16 cellular contexts compared by ENCODE assay signal in the genomic region with DNA sequence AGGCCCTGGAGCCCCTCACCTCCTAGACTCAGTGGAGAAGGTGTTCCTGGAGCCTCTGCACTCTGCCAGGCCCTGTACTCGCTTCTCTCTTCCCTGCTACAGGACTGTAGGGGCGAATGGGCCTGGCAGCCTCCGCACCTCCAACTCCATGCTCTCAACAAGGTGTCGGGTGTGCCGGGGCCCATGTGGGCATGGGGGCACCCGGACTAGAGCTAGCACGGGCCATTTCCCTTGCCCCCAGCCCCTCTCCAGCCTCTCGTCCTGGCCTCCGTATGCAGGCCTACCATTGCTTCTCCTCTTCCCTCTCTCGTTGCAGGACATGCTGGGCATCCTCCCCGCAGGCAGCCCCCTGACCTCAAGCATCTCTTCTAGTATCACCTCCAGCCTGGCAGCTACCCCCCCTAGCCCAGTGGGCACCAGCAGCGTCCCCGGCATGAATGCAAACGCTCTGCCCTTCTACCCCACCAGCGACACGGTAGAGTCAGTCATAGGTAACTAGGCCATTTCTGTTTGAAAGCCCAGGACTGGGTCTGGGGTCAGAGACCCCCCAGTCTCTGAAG. TPM values are rescaled to one million over a fixed set of nuclear protein-coding genes. Genes with fewer than 3 reads are reported as not detected.
DNase-seq lines count a peak whose midpoint lies in the region; ATAC-seq and TF ChIP-seq lines count a peak whose summit lies in the region.
"Had no signal": no experiment of that assay in that cellular context is flagged by ENCODE, and none has a peak within 500 bp of the region (broad histone marks: within the 10 kb centered on the region; RNA-seq: fewer than 3 reads in every experiment).

No MANE protein-coding gene starts in this region.

- H3K4me1 Mint-ChIP-seq in activated naive CD8-positive, alpha-beta T cell treated with anti-CD3 and anti-CD28 coated beads, Interleukin-2, amount 10 ng/mL, durations not matched to agents 7 days and 5 days, result peaks cover 14% of the 10 kb centered on the region
- H3K4me1 Mint-ChIP-seq in activated naive CD8-positive, alpha-beta T cell treated with anti-CD3 and anti-CD28 coated beads, Interleukin-2, amount 50 U/mL, for 24 hours, result peaks cover 16% of the 10 kb centered on the region
- H3K4me1 Mint-ChIP-seq in glutamatergic neuron (ENCODE audit: low read depth, unreplicated experiment), result peaks cover 26% of the 10 kb centered on the region
- H3K4me1 Mint-ChIP-seq: CD14-positive monocyte had no signal

- H3K27me3 Mint-ChIP-seq in activated naive CD8-positive, alpha-beta T cell treated with anti-CD3 and anti-CD28 coated beads, Interleukin-2, amount 10 ng/mL, durations not matched to agents 7 days and 5 days, result no peaks in the 10 kb centered on the region
- H3K27me3 Mint-ChIP-seq in activated naive CD8-positive, alpha-beta T cell treated with anti-CD3 and anti-CD28 coated beads, Interleukin-2, amount 50 U/mL, for 24 hours, result no peaks in the 10 kb centered on the region
- H3K27me3 Mint-ChIP-seq in glutamatergic neuron (ENCODE audit: unreplicated experiment), result peaks cover 11% of the 10 kb centered on the region

- TF ChIP-seq CTCF in glutamatergic neuron (IDR thresholded peaks at IDR 0.05; ENCODE audit: partially characterized antibody, unreplicated experiment), result no peak

- DNase-seq in activated naive CD8-positive, alpha-beta T cell treated with anti-CD3 and anti-CD28 coated beads, Interleukin-2, amount 10 ng/mL, durations not matched to agents 7 days and 5 days, result no peak
- DNase-seq in activated naive CD8-positive, alpha-beta T cell treated with anti-CD3 and anti-CD28 coated beads, Interleukin-2, amount 50 U/mL, for 24 hours, result no peak
- DNase-seq in HuH-7 (ENCODE audit: low spot score), result peak; percentile 6
- DNase-seq in glutamatergic neuron, result no peak
- no peak for DNase-seq in activated gamma-delta T cell (lab: John Stamatoyannopoulos, UW)
- no peak for DNase-seq in Kasumi-1 (lab: John Stamatoyannopoulos, UW)
- DNase-seq: IMR-90, NCI-H1105 treated with DMSO at 0.1 percent for 48 hours, NCI-H187, NCI-H446, NCI-H69, OCI-M1, SIG-M5 had no signal

- peaks cover 7% of the 10 kb centered on the region for H3K36me3 Mint-ChIP-seq in activated naive CD8-positive, alpha-beta T cell treated with anti-CD3 and anti-CD28 coated beads, Interleukin-2, amount 10 ng/mL, durations not matched to agents 7 days and 5 days
- H3K36me3 Mint-ChIP-seq in activated naive CD8-positive, alpha-beta T cell treated with anti-CD3 and anti-CD28 coated beads, Interleukin-2, amount 50 U/mL, for 24 hours (ENCODE audit: low read depth), result peaks cover 8% of the 10 kb centered on the region
- no peaks in the 10 kb centered on the region for H3K36me3 Mint-ChIP-seq in glutamatergic neuron (ENCODE audit: unreplicated experiment)

- no peaks in the 10 kb centered on the region for H3K9me3 Mint-ChIP-seq in activated naive CD8-positive, alpha-beta T cell treated with anti-CD3 and anti-CD28 coated beads, Interleukin-2, amount 10 ng/mL, durations not matched to agents 7 days and 5 days
- H3K9me3 Mint-ChIP-seq in activated naive CD8-positive, alpha-beta T cell treated with anti-CD3 and anti-CD28 coated beads, Interleukin-2, amount 50 U/mL, for 24 hours, result no peaks in the 10 kb centered on the region
- peaks cover 9% of the 10 kb centered on the region for H3K9me3 Mint-ChIP-seq in glutamatergic neuron (ENCODE audit: unreplicated experiment)
- H3K9me3 Mint-ChIP-seq: CD14-positive monocyte had no signal

- no peak for ATAC-seq in activated naive CD8-positive, alpha-beta T cell treated with anti-CD3 and anti-CD28 coated beads, Interleukin-2, amount 10 ng/mL, durations not matched to agents 7 days and 5 days (ENCODE audit: low read depth)
- no peak for ATAC-seq in activated naive CD8-positive, alpha-beta T cell treated with anti-CD3 and anti-CD28 coated beads, Interleukin-2, amount 50 U/mL, for 24 hours
- no peak for ATAC-seq in GM21619 (IDR thresholded peaks at IDR 0.05; ENCODE audit: unreplicated experiment)

- H3K4me3 Mint-ChIP-seq in activated naive CD8-positive, alpha-beta T cell treated with anti-CD3 and anti-CD28 coated beads, Interleukin-2, amount 10 ng/mL, durations not matched to agents 7 days and 5 days, result no peak overlapping the region
- no peak overlapping the region for H3K4me3 Mint-ChIP-seq in activated naive CD8-positive, alpha-beta T cell treated with anti-CD3 and anti-CD28 coated beads, Interleukin-2, amount 50 U/mL, for 24 hours
- peak overlapping the region; percentile 23 for H3K4me3 Mint-ChIP-seq in glutamatergic neuron (ENCODE audit: unreplicated experiment)
- H3K4me3 Mint-ChIP-seq: CD14-positive monocyte had no signal

- POLR2A ChIA-PET in activated naive CD8-positive, alpha-beta T cell treated with anti-CD3 and anti-CD28 coated beads, Interleukin-2, amount 10 ng/mL, durations not matched to agents 7 days and 5 days (lab: Charles Lee), result interaction anchor here (0.7 kb wide), 3 partner anchors 32 to 42 kb away, joined by 3 read pairs; no protein-coding TSS in a partner anchor

- peak overlapping the region; percentile 65 for H3K27ac Mint-ChIP-seq in activated naive CD8-positive, alpha-beta T cell treated with anti-CD3 and anti-CD28 coated beads, Interleukin-2, amount 10 ng/mL, durations not matched to agents 7 days and 5 days
- no peak overlapping the region for H3K27ac Mint-ChIP-seq in activated naive CD8-positive, alpha-beta T cell treated with anti-CD3 and anti-CD28 coated beads, Interleukin-2, amount 50 U/mL, for 24 hours
- peak overlapping the region; percentile 34 for H3K27ac Mint-ChIP-seq in glutamatergic neuron (ENCODE audit: unreplicated experiment)

RNA-seq across cellular contexts. Expression of gene UNC13D, which starts 25.8 kb away (rescaled TPM):
- 100 to 1,000 TPM; 221 to 222 TPM for total RNA-seq in activated naive CD8-positive, alpha-beta T cell treated with anti-CD3 and anti-CD28 coated beads, Interleukin-2, amount 10 ng/mL, durations not matched to agents 7 days and 5 days
- total RNA-seq in glutamatergic neuron (ENCODE audit: unreplicated experiment), result 2.4 TPM
- total RNA-seq: RPMI7951 had no signal

RNA-seq across cellular contexts. Expression of gene UNK, which starts 33.8 kb away (rescaled TPM):
- total RNA-seq in activated naive CD8-positive, alpha-beta T cell treated with anti-CD3 and anti-CD28 coated beads, Interleukin-2, amount 10 ng/mL, durations not matched to agents 7 days and 5 days, result 10 to 100 TPM; 37.4 to 39.8 TPM
- total RNA-seq in glutamatergic neuron (ENCODE audit: unreplicated experiment), result 65.5 TPM

RNA-seq across cellular contexts. Expression of gene WBP2, which starts 36.7 kb away (rescaled TPM):
- 100 to 1,000 TPM; 107 TPM for total RNA-seq in activated naive CD8-positive, alpha-beta T cell treated with anti-CD3 and anti-CD28 coated beads, Interleukin-2, amount 10 ng/mL, durations not matched to agents 7 days and 5 days
- 111 TPM for total RNA-seq in glutamatergic neuron (ENCODE audit: unreplicated experiment)

RNA-seq across cellular contexts. Expression of gene GALK1, which starts 53.4 kb away (rescaled TPM):
- 10 to 100 TPM; 50.4 to 53.0 TPM for total RNA-seq in activated naive CD8-positive, alpha-beta T cell treated with anti-CD3 and anti-CD28 coated beads, Interleukin-2, amount 10 ng/mL, durations not matched to agents 7 days and 5 days
- 18.2 TPM for total RNA-seq in glutamatergic neuron (ENCODE audit: unreplicated experiment)

RNA-seq across cellular contexts. Expression of gene TRIM47, which starts 60.0 kb away (rescaled TPM):
- total RNA-seq in activated naive CD8-positive, alpha-beta T cell treated with anti-CD3 and anti-CD28 coated beads, Interleukin-2, amount 10 ng/mL, durations not matched to agents 7 days and 5 days, result 10 to 100 TPM; 23.2 to 27.9 TPM
- 2.1 TPM for total RNA-seq in glutamatergic neuron (ENCODE audit: unreplicated experiment)

Comparison
In these comparisons a context has a peak if more than half of its experiments do, and no peak if none do; other contexts are left out.
1. RNA of gene UNC13D, which starts 25.8 kb away (total RNA-seq): 221 to 222 TPM in activated naive CD8-positive, alpha-beta T cell treated with anti-CD3 and anti-CD28 coated beads, Interleukin-2, amount 10 ng/mL, durations not matched to agents 7 days and 5 days; 2.4 TPM in glutamatergic neuron (single experiment); every median in the first group is over 10 times any median in the second.